ENCODE assay signal across 1 cellular context in genomic region chr13:112587767-112588489, GRCh38.
TF ChIP-seq lines count a peak whose summit lies in the region.

Gene TUBGCP3, minus strand, starts transcription at chr13:112588153. Its CDS starts 173 bp downstream, at chr13:112587980.

TF ChIP-seq in GM12878, 131 proteins besides CTCF, POLR2A, EP300 and RAD21 (continued from another document and continues in another):
- TF ChIP-seq NKRF (conservative IDR thresholded peaks at IDR 0.05) (peak; percentile 77; the same call in 1 of the 2 replicates), CUX1 (IDR thresholded peaks at IDR 0.05; ENCODE audit: insufficient replicate concordance, low read depth, low read length) (no peak), PRDM15 (CRISPR knock-in tag; IDR thresholded peaks at IDR 0.05) (no peak), BACH1 (IDR thresholded peaks at IDR 0.05; ENCODE audit: borderline replicate concordance) (no peak; the same call in 1 of the 2 replicates), CREM (IDR thresholded peaks at IDR 0.05; ENCODE audit: low read depth) (peak; percentile 61; the same call in 1 of the 2 replicates), CHD4 (IDR thresholded peaks at IDR 0.05) (no peak), SREBF1 (IDR thresholded peaks at IDR 0.05; ENCODE audit: low read length) (no peak), ZNF622 (IDR thresholded peaks at IDR 0.05) (no peak), GATAD2B (conservative IDR thresholded peaks at IDR 0.05; ENCODE audit: low read depth) (peak; percentile 92), PBX3 (IDR thresholded peaks at IDR 0.05; ENCODE audit: insufficient replicate concordance, low read depth, low read length) (peak; percentile 29), EED (IDR thresholded peaks at IDR 0.05; ENCODE audit: low read depth) (peak; percentile 53), BRCA1 (IDR thresholded peaks at IDR 0.05; ENCODE audit: low read depth, low read length) (no peak), ZNF24 (IDR thresholded peaks at IDR 0.05) (peak; percentile 78; the same call in 1 of the 2 replicates), RCOR1 (conservative IDR thresholded peaks at IDR 0.05; ENCODE audit: low read depth, low read length) (no peak; the same call in 1 of the 2 replicates), MXI1 (IDR thresholded peaks at IDR 0.05; ENCODE audit: low read depth, low read length) (peak; percentile 86), STAT3 (IDR thresholded peaks at IDR 0.05; ENCODE audit: low read depth, low read length) (no peak), CBFB (IDR thresholded peaks at IDR 0.05; ENCODE audit: low read depth) (peak; percentile 64; the same call in 1 of the 2 replicates), BCLAF1 (IDR thresholded peaks at IDR 0.05) (no peak), POLR2AphosphoS5 (IDR thresholded peaks at IDR 0.05; ENCODE audit: low read length) (peak; percentile 77), FOXM1 (IDR thresholded peaks at IDR 0.05; ENCODE audit: low read depth, low read length) (no peak), EZH2 (IDR thresholded peaks at IDR 0.05; ENCODE audit: borderline replicate concordance, control insufficient read depth, low read depth, low read length) (no peak), ZBTB40 (IDR thresholded peaks at IDR 0.05; ENCODE audit: borderline replicate concordance) (peak; percentile 93), IRF3 (IDR thresholded peaks at IDR 0.05) (no peak), IKZF1 (conservative IDR thresholded peaks at IDR 0.05) (peak; percentile 92), NFXL1 (IDR thresholded peaks at IDR 0.05; ENCODE audit: borderline replicate concordance) (no peak), CBX5 (IDR thresholded peaks at IDR 0.05; ENCODE audit: low read depth) (peak; percentile 82), TCF12 (IDR thresholded peaks at IDR 0.05; ENCODE audit: low read depth, low read length) (peak; percentile 83), SP1 (IDR thresholded peaks at IDR 0.05; ENCODE audit: low read depth, low read length) (no peak), DPF2 (IDR thresholded peaks at IDR 0.05) (peak; percentile 82; the same call in 1 of the 2 replicates), RBBP5 (conservative IDR thresholded peaks at IDR 0.05) (no peak), KAT2A (conservative IDR thresholded peaks at IDR 0.05; ENCODE audit: control insufficient read depth, low read depth, low read length) (no peak), YBX1 (IDR thresholded peaks at IDR 0.05) (no peak), NR2C1 (IDR thresholded peaks at IDR 0.05) (peak; percentile 43), NRF1 (conservative IDR thresholded peaks at IDR 0.05; ENCODE audit: low read depth, low read length) (peak; percentile 22; the same call in 1 of the 2 replicates), SMARCA5 (IDR thresholded peaks at IDR 0.05) (peak; percentile 77), NR2C2 (IDR thresholded peaks at IDR 0.05; ENCODE audit: borderline replicate concordance, control insufficient read depth, insufficient read length, low read depth) (no peak), TAF1 (IDR thresholded peaks at IDR 0.05; ENCODE audit: borderline replicate concordance, low read depth, low read length) (peak; percentile 97), EGR1 (IDR thresholded peaks at IDR 0.05; ENCODE audit: borderline replicate concordance in 1 of 2, low read depth in 2 of 2, low read length in 2 of 2) (peak in 1 of 2 experiments; percentile 63; a peak in 1 of 3 replicates), MYC (IDR thresholded peaks at IDR 0.05; ENCODE audit: insufficient read depth, insufficient read length, insufficient replicate concordance, low read length, severe bottlenecking) (peak; percentile 61), ATF3 (IDR thresholded peaks at IDR 0.05; ENCODE audit: borderline replicate concordance, extremely low read depth, low read depth, low read length) (no peak)
